23 cellular contexts compared by ENCODE assay signal in genomic region chr20:48378976-48379670, GRCh38.
"Had no signal": no experiment of that assay in that cellular context is flagged by ENCODE, and none has a peak within 500 bp of the region (broad histone marks: within the 10 kb centered on the region; RNA-seq: fewer than 3 reads in every experiment).

No MANE protein-coding gene starts in this region.

- H3K36me3 Mint-ChIP-seq: activated CD4-positive, alpha-beta memory T cell treated with anti-CD3 and anti-CD28 coated beads for 36 hours; activated naive CD8-positive, alpha-beta T cell had no signal

- H3K9me3 ChIP-seq: MG63 had no signal

- ATAC-seq: activated T-cell treated with anti-CD3 and anti-CD28 coated beads, Interleukin-2, amount 50 U/mL, for 4 hours; Right ventricle myocardium inferior had no signal

- DNase-seq: activated CD4-positive, alpha-beta memory T cell treated with anti-CD3 and anti-CD28 coated beads for 36 hours; activated CD4-positive, alpha-beta T cell treated with anti-CD3 and anti-CD28 coated beads, Interleukin-2, amount 10 ng/mL, durations not matched to agents 7 days and 5 days; activated CD4-positive, CD25-positive, alpha-beta regulatory T cell; activated CD8-positive, alpha-beta memory T cell treated with anti-CD3 and anti-CD28 coated beads for 24 hours; activated effector memory CD4-positive, alpha-beta T cell treated with anti-CD3 and anti-CD28 coated beads, Interleukin-2, amount 50 U/mL, for 16 hours; activated naive CD4-positive, alpha-beta T cell treated with anti-CD3 and anti-CD28 coated beads for 36 hours; activated T-cell treated with anti-CD3 and anti-CD28 coated beads, Interleukin-2, amount 50 U/mL, for 4 hours; amygdala; MG63; NCI-H1105; NCI-H1436; NCI-H1694 treated with DMSO at 0.1 percent for 48 hours; NCI-H2029 treated with DMSO at 0.1 percent for 48 hours; NCI-H345; NCI-H510A; NCI-H526 treated with DMSO at 0.1 percent for 48 hours; NCI-H82; RPMI8226; T-helper 1 cell had no signal

- H3K36me3 ChIP-seq: MG63 had no signal

- H3K9me3 Mint-ChIP-seq: activated CD4-positive, alpha-beta memory T cell treated with anti-CD3 and anti-CD28 coated beads for 36 hours; activated CD4-positive, alpha-beta T cell treated with anti-CD3 and anti-CD28 coated beads, Interleukin-2, amount 10 ng/mL, durations not matched to agents 7 days and 5 days; activated naive CD4-positive, alpha-beta T cell treated with anti-CD3 and anti-CD28 coated beads for 36 hours; activated T-cell treated with anti-CD3 and anti-CD28 coated beads, Interleukin-2, amount 50 U/mL, for 4 hours had no signal

- H3K4me3 ChIP-seq: MG63, SK-N-MC had no signal

- H3K27ac Mint-ChIP-seq: activated CD4-positive, alpha-beta memory T cell treated with anti-CD3 and anti-CD28 coated beads for 36 hours; activated CD4-positive, alpha-beta T cell treated with anti-CD3 and anti-CD28 coated beads, Interleukin-2, amount 10 ng/mL, durations not matched to agents 7 days and 5 days; activated naive CD4-positive, alpha-beta T cell treated with anti-CD3 and anti-CD28 coated beads for 36 hours; activated naive CD8-positive, alpha-beta T cell had no signal

- H3K27ac ChIP-seq: VCaP had no signal

- H3K4me1 Mint-ChIP-seq: activated CD4-positive, alpha-beta T cell treated with anti-CD3 and anti-CD28 coated beads, Interleukin-2, amount 10 ng/mL, durations not matched to agents 7 days and 5 days had no signal

- H3K4me3 Mint-ChIP-seq: activated CD4-positive, alpha-beta memory T cell treated with anti-CD3 and anti-CD28 coated beads for 36 hours; activated CD4-positive, alpha-beta T cell treated with anti-CD3 and anti-CD28 coated beads, Interleukin-2, amount 10 ng/mL, durations not matched to agents 7 days and 5 days; activated naive CD4-positive, alpha-beta T cell treated with anti-CD3 and anti-CD28 coated beads for 36 hours; activated naive CD8-positive, alpha-beta T cell; activated T-cell treated with anti-CD3 and anti-CD28 coated beads, Interleukin-2, amount 50 U/mL, for 4 hours had no signal
